23 cellular contexts compared by ENCODE assay signal in genomic region chr6:9890893-9891292, GRCh38.
"Had no signal": no experiment of that assay in that cellular context is flagged by ENCODE, and none has a peak within 500 bp of the region (broad histone marks: within the 10 kb centered on the region; RNA-seq: fewer than 3 reads in every experiment).

No MANE protein-coding gene starts in this region.

- H3K36me3 ChIP-seq: stomach, suprapubic skin, thoracic aorta, thyroid gland, tibial artery, tibial nerve, transverse colon, upper lobe of left lung, upper lobe of right lung, uterus, vagina had no signal

- H3K9me3 ChIP-seq: suprapubic skin, testis, thoracic aorta, thyroid gland, tibial artery, transverse colon, upper lobe of left lung, upper lobe of right lung, uterus, vagina had no signal

- H3K4me3 ChIP-seq: stomach, suprapubic skin, testis, thoracic aorta, thyroid gland, tibial artery, tibial nerve, transverse colon, upper lobe of left lung, upper lobe of right lung, uterus, vagina had no signal

- H3K4me1 ChIP-seq: stomach, suprapubic skin, testis, thyroid gland, tibial artery, tibial nerve, transverse colon, upper lobe of left lung, upper lobe of right lung, uterus, vagina had no signal

- DNase-seq: stimulated activated CD4-positive, alpha-beta T cell treated with anti-CD3 and anti-CD28 coated beads, Interleukin-2, amount 100 ng/mL, for 48 hours; stimulated activated CD4-positive, alpha-beta T cell treated with anti-CD3 and anti-CD28 coated beads, Interleukin-4, amount 100 ng/mL, for 1 hour; stimulated activated CD4-positive, alpha-beta T cell treated with anti-CD3 and anti-CD28 coated beads, Interleukin-4, amount 100 ng/mL, for 24 hours; stimulated activated CD4-positive, alpha-beta T cell treated with anti-CD3 and anti-CD28 coated beads, Interleukin-4, amount 100 ng/mL, for 4 hours; stimulated activated CD8-positive, alpha-beta memory T cell treated with anti-CD3 and anti-CD28 coated beads, Interleukin-4, amount 100 ng/mL, for 48 hours; stimulated activated naive B cell treated with anti-CD40 and anti-IgM and Interleukin-4, amounts not matched to agents 10 μg/mL and 1 μg/mL and 100 μg/mL, for 72 hours; stimulated activated naive CD4-positive, alpha-beta T cell; stimulated activated naive CD4-positive, alpha-beta T cell treated with Interleukin-2 at 50 U/mL for 16 hours; stimulated activated naive CD8-positive, alpha-beta T cell treated with anti-CD3 and anti-CD28 coated beads, Interleukin-15, amount 100 ng/mL, for 72 hours; stimulated activated naive CD8-positive, alpha-beta T cell treated with anti-CD3 and anti-CD28 coated beads, Interleukin-15, Interleukin-2, amounts not matched to agents 100 U/mL and 50 U/mL, for 24 hours; stomach; substantia nigra; testis; thyroid gland; tibial artery; transverse colon; upper lobe of left lung; upper lobe of right lung; uterus had no signal

- H3K27ac ChIP-seq: stomach, suprapubic skin, testis, thoracic aorta, thyroid gland, tibial artery, tibial nerve, transverse colon, upper lobe of left lung, upper lobe of right lung, uterus, vagina had no signal
